17 cellular contexts compared by ENCODE assay signal in the genomic region with DNA sequence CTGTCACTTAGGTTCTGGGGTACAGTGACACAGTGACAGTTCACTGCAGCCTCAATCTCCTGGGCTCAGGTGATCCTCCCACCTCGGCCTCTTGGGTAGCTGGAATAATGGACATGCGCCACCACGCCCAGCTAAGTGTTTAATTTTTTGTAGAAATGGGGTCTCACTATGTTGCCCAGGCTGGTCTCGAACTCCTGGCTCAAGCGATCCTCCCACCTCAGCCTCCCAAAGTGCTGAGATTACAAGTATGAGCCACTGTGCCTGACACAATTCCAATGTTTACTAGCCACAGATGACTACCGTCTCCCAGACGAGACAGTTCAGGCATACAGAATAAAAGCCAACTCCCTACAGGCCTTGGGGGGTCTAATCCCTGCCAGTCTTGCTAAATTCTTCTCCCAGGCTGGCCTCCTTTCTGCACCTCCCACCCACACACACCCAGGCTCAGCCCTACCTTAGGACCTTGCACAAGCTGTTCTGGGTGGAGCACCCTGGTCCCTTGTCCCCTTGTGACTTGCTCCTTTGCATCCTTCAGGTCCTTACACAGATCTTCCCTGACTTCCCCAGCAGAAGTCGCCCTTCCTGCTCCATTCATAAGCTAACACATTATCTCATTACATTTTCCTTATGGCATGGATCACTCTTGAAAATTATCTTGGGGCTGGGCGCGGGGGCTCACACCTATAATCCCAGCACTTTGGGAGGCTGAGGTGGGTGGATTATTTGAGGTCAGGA.
DNase-seq lines count a peak whose midpoint lies in the region; ATAC-seq, FAIRE-seq and TF ChIP-seq lines count a peak whose summit lies in the region.
"Had no signal": no experiment of that assay in that cellular context is flagged by ENCODE, and none has a peak within 500 bp of the region (broad histone marks: within the 10 kb centered on the region; RNA-seq: fewer than 3 reads in every experiment).

No MANE protein-coding gene starts in this region.

- H2BK15ac ChIP-seq in H1 (ENCODE audit: low read length) = no peak overlapping the region

- H3K4me1 ChIP-seq in heart left ventricle = peaks cover 0 to 60% (median 28%) of the 10 kb centered on the region in 12 donors
- peaks cover 0 to 34% of the 10 kb centered on the region in 2 donors for H3K4me1 ChIP-seq in right atrium auricular region
- H3K4me1 ChIP-seq in H1 (replicated peaks in 1 of 4; ENCODE audit: control insufficient read depth in 3 of 4, insufficient read depth in 4 of 4, low read length in 3 of 4) = no peaks in the 10 kb centered on the region

- peak overlapping the region in 8 of 12 donors; percentile 51 to 82 (median 62) for H3K27ac ChIP-seq in heart left ventricle
- H3K27ac ChIP-seq in right atrium auricular region = peak overlapping the region in 1 of 2 donors; percentile 40
- no peak overlapping the region for H3K27ac ChIP-seq in H1 (ENCODE audit: low read depth, low read length)

- no peak for DNase-seq in heart left ventricle
- DNase-seq in right atrium auricular region (ENCODE audit: low spot score) = no peak
- DNase-seq in HFFc6 = no peak
- DNase-seq in H1 (ENCODE audit: low read depth in 1 of 2, low spot score in 2 of 2) = no peak
- DNase-seq in neural crest cell (ENCODE audit: low read depth, low spot score) = no peak
- no peak for DNase-seq in RPMI8226
- DNase-seq in epidermal melanocyte (ENCODE audit: insufficient read length, low spot score) = no peak
- DNase-seq: 8988T, C1 segment of cervical spinal cord, NCI-H1048, NCI-H2107, NCI-H226, NCI-H526 treated with DMSO at 0.1 percent for 48 hours, Right ventricle myocardium superior had no signal

- no peak for FAIRE-seq in H1 (lab: Jason Lieb, UNC)
- FAIRE-seq: HTR-8/SVneo had no signal

- H3K4me3 ChIP-seq in heart left ventricle = no peak overlapping the region
- H3K4me3 ChIP-seq in right atrium auricular region = no peak overlapping the region
- H3K4me3 ChIP-seq in H1 (ENCODE audit: extremely low read depth in 1 of 4, insufficient read depth in 2 of 4, low read depth in 3 of 4, low read length in 4 of 4) = no peak overlapping the region

- intact Hi-C loops in heart left ventricle (cut with DNase I) = no loop called here

- CTCF ChIA-PET in H1 (lab: Charles Lee; ENCODE audit: partially characterized antibody) = interaction anchor here (1.0 kb wide), 1 partner anchor 139 kb away, joined by 3 read pairs; no protein-coding TSS in a partner anchor

- H3K36me3 ChIP-seq in heart left ventricle = peaks cover 0 to 8% (median 0%) of the 10 kb centered on the region in 9 donors
- peaks cover 11% of the 10 kb centered on the region for H3K36me3 ChIP-seq in right atrium auricular region
- peaks cover 0 to 11% (median 4%) of the 10 kb centered on the region in 4 experiments; a peak in 4 of 8 replicates for H3K36me3 ChIP-seq in H1 (ENCODE audit: control insufficient read depth in 2 of 4, insufficient read depth in 4 of 4, low read length in 3 of 4)

- H3K36me3 Mint-ChIP-seq in HFFc6 (ENCODE audit: low read depth) (no peaks in the 10 kb centered on the region), neural crest cell (ENCODE audit: low read depth) (no peaks in the 10 kb centered on the region)

- no peaks in the 10 kb centered on the region; the same call in 1 of the 2 replicates for H3K79me1 ChIP-seq in H1 (ENCODE audit: low read depth, low read length)

- no peak overlapping the region for H2BK20ac ChIP-seq in H1 (ENCODE audit: low read length)

- no peak overlapping the region for H2AK5ac ChIP-seq in H1 (ENCODE audit: low read depth, low read length)

- H3K23me2 ChIP-seq in H1 (ENCODE audit: low read depth, low read length) = no peaks in the 10 kb centered on the region; the same call in 1 of the 2 replicates

- H2BK5ac ChIP-seq in H1 (ENCODE audit: low read depth, low read length) = 0 out of 2 replicates have a peak overlapping the region, but pooled peaks have one; percentile 52

- no peak overlapping the region for H4K91ac ChIP-seq in H1 (replicated peaks; ENCODE audit: insufficient read length, low read length)

- POLR2A ChIA-PET in H1 (lab: Charles Lee; ENCODE audit: partially characterized antibody) = no interaction called here

- H3K79me2 ChIP-seq in H1 (ENCODE audit: control insufficient read depth in 1 of 2, insufficient read depth in 2 of 2, low read length in 2 of 2) = no peaks in the 10 kb centered on the region; a peak in 1 of 4 replicates

- H3K14ac ChIP-seq in H1 (ENCODE audit: insufficient read length) = no peak overlapping the region

- no peak overlapping the region for H2BK12ac ChIP-seq in H1 (ENCODE audit: low read depth, low read length)

- no peak overlapping the region for H2BK120ac ChIP-seq in H1 (replicated peaks; ENCODE audit: low read depth, low read length)

- H3K27ac Mint-ChIP-seq in HFFc6 (no peak overlapping the region), neural crest cell (ENCODE audit: unreplicated experiment) (peak overlapping the region; percentile 50)

- no peak for TF ChIP-seq EP300 in H1 (IDR thresholded peaks at IDR 0.05; ENCODE audit: borderline replicate concordance in 1 of 2, low read depth in 2 of 2, low read length in 2 of 2)

- H3K18ac ChIP-seq in H1 (ENCODE audit: extremely low read depth, low read length) = no peak overlapping the region

- H4K20me1 ChIP-seq in H1 (replicated peaks in 1 of 2; ENCODE audit: control insufficient read depth in 1 of 2, insufficient read depth in 2 of 2, low read length in 2 of 2) = no peaks in the 10 kb centered on the region

- no peak overlapping the region for H3K56ac ChIP-seq in H1 (replicated peaks; ENCODE audit: insufficient read length, low read depth, low read length)

- no peak for TF ChIP-seq CTCF in heart left ventricle (IDR thresholded peaks at IDR 0.05)
- no peak for TF ChIP-seq CTCF in right atrium auricular region (IDR thresholded peaks at IDR 0.05)
- TF ChIP-seq CTCF in HFFc6 (IDR thresholded peaks at IDR 0.05) = 0 out of 2 replicates have a peak, but pooled peaks have one; percentile 9
- TF ChIP-seq CTCF in H1 (IDR thresholded peaks at IDR 0.05; ENCODE audit: control extremely low read depth in 1 of 3, insufficient read depth in 1 of 3, low read depth in 1 of 3, low read length in 3 of 3) = no peak
- no peak for TF ChIP-seq CTCF in neural crest cell (conservative IDR thresholded peaks at IDR 0.05)

- H3K9ac ChIP-seq in H1 (replicated peaks in 1 of 4; ENCODE audit: extremely low read depth in 1 of 4, low read depth in 3 of 4, low read length in 3 of 4) = no peak overlapping the region

- no peak for TF ChIP-seq POLR2A in heart left ventricle (IDR thresholded peaks at IDR 0.05)
- no peak for TF ChIP-seq POLR2A in H1 (IDR thresholded peaks at IDR 0.05; ENCODE audit: control extremely low read depth in 1 of 2, low read depth in 2 of 2, low read length in 2 of 2)

- no peak overlapping the region for H2AFZ ChIP-seq in H1 (ENCODE audit: low read length)

- H3K9me3 ChIP-seq in heart left ventricle = no peaks in the 10 kb centered on the region
- H3K9me3 ChIP-seq in right atrium auricular region = no peaks in the 10 kb centered on the region
- no peaks in the 10 kb centered on the region for H3K9me3 ChIP-seq in H1 (ENCODE audit: insufficient read depth in 2 of 2, low read depth in 1 of 2, low read length in 1 of 2)

- H3K27me3 ChIP-seq in heart left ventricle (no peaks in the 10 kb centered on the region), right atrium auricular region (no peaks in the 10 kb centered on the region), H1 (replicated peaks in 1 of 4; ENCODE audit: control insufficient read depth in 3 of 4, extremely low read depth in 1 of 4, insufficient read depth in 3 of 4, low read length in 3 of 4) (no peaks in the 10 kb centered on the region)

- no peak overlapping the region for H3K4ac ChIP-seq in H1 (replicated peaks; ENCODE audit: insufficient read length, low read depth, low read length)

- H4K5ac ChIP-seq in H1 (ENCODE audit: insufficient read length, low read depth, low read length) = no peak overlapping the region

- no peaks in the 10 kb centered on the region for H3K9me3 Mint-ChIP-seq in HFFc6
- H3K9me3 Mint-ChIP-seq in neural crest cell = no peaks in the 10 kb centered on the region

- peaks cover 12% of the 10 kb centered on the region for H3K4me1 Mint-ChIP-seq in HFFc6 (ENCODE audit: low read depth)
- H3K4me1 Mint-ChIP-seq in neural crest cell = peaks cover 12% of the 10 kb centered on the region

- ATAC-seq in heart left ventricle (peak in 3 of 4 donors; percentile 9 to 38 (median 24)), HG03439 (IDR thresholded peaks at IDR 0.05; ENCODE audit: unreplicated experiment) (no peak)
- ATAC-seq: HCT116 had no signal

- H3K27me3 Mint-ChIP-seq in HFFc6 (ENCODE audit: insufficient read depth) = peaks cover 3% of the 10 kb centered on the region
- peaks cover 5% of the 10 kb centered on the region for H3K27me3 Mint-ChIP-seq in neural crest cell (ENCODE audit: low read depth)

- no peak overlapping the region for H4K8ac ChIP-seq in H1 (ENCODE audit: extremely low read depth, insufficient read depth, low read length)

- H3K4me2 ChIP-seq in H1 (ENCODE audit: insufficient read depth in 1 of 2, low read depth in 2 of 2, low read length in 2 of 2) = no peak overlapping the region

- H3K23ac ChIP-seq in H1 (ENCODE audit: insufficient read length) = no peak overlapping the region

- H3K4me3 Mint-ChIP-seq in HFFc6 (no peak overlapping the region), neural crest cell (no peak overlapping the region)

- WGBS in heart left ventricle, 4 donors = 77 to 84% (median 82%) methylated on average over 10 of the region's 10 CpGs
- 91% methylated on average over 10 of the region's 10 CpGs; no CpG with 5 or more reads in 1 of the 2 experiments for WGBS in H1 (ENCODE audit: extremely low coverage in 1 of 2, insufficient coverage in 1 of 2, insufficient read length in 1 of 2, insufficient replicate concordance in 2 of 2, low coverage in 1 of 2, low lambda C conversion rate in 2 of 2, missing lambda C conversion rate in 1 of 2), 2 experiments

- TF ChIP-seq RAD21 in H1 (IDR thresholded peaks at IDR 0.05 in 1 of 2, conservative IDR thresholded peaks at IDR 0.05 in 1 of 2; ENCODE audit: low read depth in 2 of 2, low read length in 2 of 2) = no peak

TF ChIP-seq in H1, 55 proteins besides CTCF, POLR2A, EP300 and RAD21 (continues in another document):
- no peak for TF ChIP-seq TAF7 (optimal IDR thresholded peaks at IDR 0.05; ENCODE audit: borderline replicate concordance, low read depth, low read length)
- no peak for TF ChIP-seq CHD2 (IDR thresholded peaks at IDR 0.05; ENCODE audit: low read length)
- no peak for TF ChIP-seq SP4 (IDR thresholded peaks at IDR 0.05; ENCODE audit: low read length)
- TF ChIP-seq KDM1A (IDR thresholded peaks at IDR 0.05; ENCODE audit: borderline replicate concordance, low read length) = no peak
- no peak for TF ChIP-seq HDAC6 (IDR thresholded peaks at IDR 0.05; ENCODE audit: low read depth, low read length)
- no peak for TF ChIP-seq TEAD4 (IDR thresholded peaks at IDR 0.05; ENCODE audit: low read depth, low read length)
- no peak for TF ChIP-seq BCL11A (IDR thresholded peaks at IDR 0.05; ENCODE audit: low read depth in 2 of 2, low read length in 2 of 2)
- no peak for TF ChIP-seq JUND (IDR thresholded peaks at IDR 0.05; ENCODE audit: low read length)
- TF ChIP-seq TBP (IDR thresholded peaks at IDR 0.05; ENCODE audit: low read depth, low read length) = no peak
